20 cellular contexts compared by ENCODE assay signal in genomic region chr9:26245072-26245471, GRCh38.
"Had no signal": no experiment of that assay in that cellular context is flagged by ENCODE, and none has a peak within 500 bp of the region (broad histone marks: within the 10 kb centered on the region; RNA-seq: fewer than 3 reads in every experiment).

No MANE protein-coding gene starts in this region.

- H3K36me3 ChIP-seq: thyroid gland had no signal

- DNase-seq: activated B cell treated with CpG ODN at 0.5 μM for 24 hours; activated CD4-positive, alpha-beta T cell treated with anti-CD3 and anti-CD28 coated beads for 36 hours; activated CD4-positive, alpha-beta T cell treated with anti-CD3 and anti-CD28 coated beads, Interleukin-2, amount 50 U/mL, for 4 hours; activated CD8-positive, alpha-beta memory T cell treated with anti-CD3 and anti-CD28 coated beads for 24 hours; activated CD8-positive, alpha-beta memory T cell treated with anti-CD3 and anti-CD28 coated beads, Interleukin-2, amount 50 U/mL, for 4 hours; activated naive CD4-positive, alpha-beta T cell treated with anti-CD3 and anti-CD28 coated beads for 36 hours; activated naive CD8-positive, alpha-beta T cell treated with anti-CD3 and anti-CD28 coated beads, Interleukin-2, amount 10 ng/mL, durations not matched to agents 7 days and 5 days; activated T-cell treated with anti-CD3 and anti-CD28 coated beads, Interleukin-2, amount 50 U/mL, for 4 hours; amniotic stem cell; cerebellar nuclear complex; endodermal cell; nephron progenitor cell; stimulated activated CD4-positive, alpha-beta T cell treated with anti-CD3 and anti-CD28 coated beads, Interleukin-12 subunit alpha, Interleukin-12 subunit beta, amount 100 ng/mL, for 4 hours; stimulated activated CD4-positive, alpha-beta T cell treated with anti-CD3 and anti-CD28 coated beads, Interleukin-4, amount 100 ng/mL, for 4 hours; substantia nigra; SW 1271; T-helper 17 cell; thyroid gland had no signal

- H3K27ac ChIP-seq: coronary artery, epithelial cell of prostate had no signal

- ATAC-seq: activated CD4-positive, alpha-beta T cell treated with anti-CD3 and anti-CD28 coated beads for 36 hours; activated T-cell treated with anti-CD3 and anti-CD28 coated beads, Interleukin-2, amount 50 U/mL, for 4 hours; T-helper 17 cell had no signal

- H3K4me3 ChIP-seq: coronary artery, thyroid gland had no signal

- H3K27me3 ChIP-seq: thyroid gland had no signal

- H3K9me3 ChIP-seq: thyroid gland had no signal
